8 cellular contexts compared by ENCODE assay signal in genomic region chr2:165952600-165953210, GRCh38. TPM values are rescaled to one million over a fixed set of nuclear protein-coding genes. Genes with fewer than 3 reads are reported as not detected.
A peak's percentile ranks its signal among the peaks of the same experiment; 100 is the strongest.
DNase-seq lines count a peak whose midpoint lies in the region; ATAC-seq and TF ChIP-seq lines count a peak whose summit lies in the region.

No MANE protein-coding gene starts in this region.

- no CpG with 5 or more reads among the region's 4 CpGs for WGBS in IMR-90 (ENCODE audit: extremely low coverage in 2 of 2, insufficient read length in 1 of 2), 2 experiments
- WGBS in mesodermal cell (ENCODE audit: insufficient coverage in 2 of 2), 2 experiments, result 60% methylated on average over 1 of the region's 4 CpGs; no CpG with 5 or more reads in 1 of the 2 experiments

- H3K36me3 ChIP-seq in IMR-90 (ENCODE audit: control insufficient read depth, insufficient read depth, low read length) (peaks cover 1% of the 10 kb centered on the region; the same call in 1 of the 2 replicates), brain microvascular endothelial cell (replicated peaks) (no peaks in the 10 kb centered on the region), mesodermal cell (ENCODE audit: control insufficient read depth, insufficient read depth, low read length) (peaks cover 9% of the 10 kb centered on the region)

- H2AK9ac ChIP-seq in IMR-90 (replicated peaks; ENCODE audit: low read depth, low read length, poor library complexity), result no peak overlapping the region

- no peak overlapping the region for H2AFZ ChIP-seq in IMR-90 (replicated peaks; ENCODE audit: low read length, poor library complexity)

- H2BK120ac ChIP-seq in IMR-90 (ENCODE audit: low read depth, low read length), result no peak overlapping the region

- H2BK5ac ChIP-seq in IMR-90 (ENCODE audit: low read depth, low read length, poor library complexity, severe bottlenecking), result peak overlapping the region; percentile 14

- H3K4me3 ChIP-seq in IMR-90 (ENCODE audit: insufficient read depth, low read depth, low read length), result peak overlapping the region; percentile 64
- H3K4me3 ChIP-seq in brain microvascular endothelial cell (ENCODE audit: low read depth, low read length), result peak overlapping the region; percentile 76
- H3K4me3 ChIP-seq in mesodermal cell (ENCODE audit: extremely low read depth, insufficient read depth, low read length, poor library complexity, severe bottlenecking), result peak overlapping the region; percentile 67

- H3K9me3 ChIP-seq in IMR-90 (ENCODE audit: control insufficient read depth, insufficient read depth, low read length), result no peaks in the 10 kb centered on the region
- H3K9me3 ChIP-seq in mesodermal cell (ENCODE audit: control insufficient read depth, low read length), result no peaks in the 10 kb centered on the region

- H3K9ac ChIP-seq in IMR-90 (ENCODE audit: low read depth, low read length), result peak overlapping the region; percentile 84

- H3K9me3 Mint-ChIP-seq in Calu3 (ENCODE audit: low read depth, unreplicated experiment), result no peaks in the 10 kb centered on the region
- no peaks in the 10 kb centered on the region for H3K9me3 Mint-ChIP-seq in activated CD4-positive, alpha-beta T cell treated with anti-CD3 and anti-CD28 coated beads for 36 hours (ENCODE audit: low read depth)

- intact Hi-C loops in Calu3 (cut with micrococcal nuclease; ENCODE audit: unreplicated experiment) (no loop called here), IMR-90 (cut with micrococcal nuclease) (loop anchor here (5.0 kb wide), 1 partner anchor 470 kb away; no protein-coding TSS in a partner anchor)
- intact Hi-C loops in activated CD4-positive, alpha-beta T cell treated with anti-CD3 and anti-CD28 coated beads for 36 hours (cut with DNase I, micrococcal nuclease), result loop anchor here (1.0 to 5.0 kb wide), 4 partner anchors 155 to 1340 kb away; partner anchors contain the start of genes B3GALT1 (in 1 of the 2) and GALNT3 (in 1 of the 2)

- TF ChIP-seq CTCF in Calu3 (IDR thresholded peaks at IDR 0.05; ENCODE audit: unreplicated experiment) (no peak), IMR-90 (conservative IDR thresholded peaks at IDR 0.05; ENCODE audit: low read depth, low read length) (no peak), brain microvascular endothelial cell (IDR thresholded peaks at IDR 0.05; ENCODE audit: low read depth, low read length, missing control alignments) (no peak)

- POLR2A ChIA-PET in IMR-90 (lab: Charles Lee; ENCODE audit: unreplicated experiment), result no interaction called here
- POLR2A ChIA-PET in activated CD4-positive, alpha-beta T cell treated with anti-CD3 and anti-CD28 coated beads for 36 hours (lab: Charles Lee), result interaction anchor here (0.5 to 0.6 kb wide), 2 partner anchors 602 to 1056 kb away, joined by 3 read pairs; no protein-coding TSS in a partner anchor

- peak overlapping the region; percentile 62; the same call in 1 of the 2 replicates for H3K56ac ChIP-seq in IMR-90 (ENCODE audit: extremely low read depth, insufficient read depth, low read length)

- H3K23ac ChIP-seq in IMR-90 (ENCODE audit: low read depth, low read length), result 0 out of 2 replicates have a peak overlapping the region, but pooled peaks have one; percentile 31

- no peak overlapping the region for H3K4me3 Mint-ChIP-seq in Calu3 (ENCODE audit: low read depth, unreplicated experiment)
- no peak overlapping the region for H3K4me3 Mint-ChIP-seq in activated CD4-positive, alpha-beta T cell treated with anti-CD3 and anti-CD28 coated beads for 36 hours

- CTCF ChIA-PET in Calu3 (lab: Charles Lee), result interaction anchor here (0.5 to 1.9 kb wide), 6 partner anchors 11 to 792 kb away, joined by 3 to 9 read pairs (median 3); partner anchors contain the start of gene SCN1A
- CTCF ChIA-PET in IMR-90 (lab: Yijun Ruan, JAX), result interaction anchor here (0.6 kb wide), 1 partner anchor 614 kb away, joined by 3 read pairs; no protein-coding TSS in a partner anchor
- CTCF ChIA-PET in activated CD4-positive, alpha-beta T cell treated with anti-CD3 and anti-CD28 coated beads for 36 hours (lab: Charles Lee), result interaction anchor here (0.7 to 1.0 kb wide), 4 partner anchors 10 to 713 kb away, joined by 3 read pairs; partner anchors contain the start of gene SCN2A

- H3K4ac ChIP-seq in IMR-90 (ENCODE audit: low read depth, low read length), result no peak overlapping the region

- H3K4me1 ChIP-seq in IMR-90 (ENCODE audit: control insufficient read depth, insufficient read depth, low read length), result no peaks in the 10 kb centered on the region
- no peaks in the 10 kb centered on the region for H3K4me1 ChIP-seq in mesodermal cell (ENCODE audit: control insufficient read depth, insufficient read depth, low read length, poor library complexity, severe bottlenecking)

- no peak overlapping the region for H3K27ac Mint-ChIP-seq in Calu3 (ENCODE audit: unreplicated experiment)
- no peak overlapping the region for H3K27ac Mint-ChIP-seq in activated CD4-positive, alpha-beta T cell treated with anti-CD3 and anti-CD28 coated beads for 36 hours

- H3K27me3 ChIP-seq in IMR-90 (ENCODE audit: control insufficient read depth, insufficient read depth, low read length) (no peaks in the 10 kb centered on the region), brain microvascular endothelial cell (replicated peaks) (no peaks in the 10 kb centered on the region)

- no peak overlapping the region for H3K14ac ChIP-seq in IMR-90 (replicated peaks; ENCODE audit: low read depth, low read length)

- H3K4me2 ChIP-seq in IMR-90 (ENCODE audit: low read depth, low read length), result peak overlapping the region; percentile 87

- no peak overlapping the region for H4K91ac ChIP-seq in IMR-90 (ENCODE audit: insufficient read depth, low read depth, low read length)

- no peaks in the 10 kb centered on the region for H3K4me1 Mint-ChIP-seq in Calu3 (ENCODE audit: low read depth, unreplicated experiment)
- H3K4me1 Mint-ChIP-seq in activated CD4-positive, alpha-beta T cell treated with anti-CD3 and anti-CD28 coated beads for 36 hours, result peaks cover 12% of the 10 kb centered on the region

- no peak for TF ChIP-seq POLR2A in IMR-90 (IDR thresholded peaks at IDR 0.05; ENCODE audit: low read depth, low read length)

- H3K18ac ChIP-seq in IMR-90 (ENCODE audit: low read depth, low read length), result no peak overlapping the region

- ATAC-seq in IMR-90 (ENCODE audit: low read depth), result no peak
- ATAC-seq in HG03175 (IDR thresholded peaks at IDR 0.05; ENCODE audit: unreplicated experiment), result no peak
- no peak for ATAC-seq in activated CD4-positive, alpha-beta T cell treated with anti-CD3 and anti-CD28 coated beads for 36 hours

- H4K20me1 ChIP-seq in IMR-90 (ENCODE audit: insufficient read depth, low read length), result peaks cover 3% of the 10 kb centered on the region

- no peak overlapping the region for H4K8ac ChIP-seq in IMR-90 (ENCODE audit: low read depth in 2 of 2, low read length in 2 of 2)

- no peak for TF ChIP-seq RAD21 in IMR-90 (IDR thresholded peaks at IDR 0.05; ENCODE audit: low read length)

- H3K9me1 ChIP-seq in IMR-90 (ENCODE audit: insufficient read depth, low read length), result peaks cover 5% of the 10 kb centered on the region

- dilution Hi-C loops in IMR-90 (cut with HindIII; ENCODE audit: low sequenced_read_pairs, unreplicated experiment), result no loop called here

- no peak overlapping the region for H2BK15ac ChIP-seq in IMR-90 (ENCODE audit: low read depth, low read length)

- in situ Hi-C loops in IMR-90 (cut with MboI; ENCODE audit: low sequenced_read_pairs), result loop anchor here (25.0 kb wide), 1 partner anchor 460 kb away; no protein-coding TSS in a partner anchor
- in situ Hi-C loops in brain microvascular endothelial cell (cut with HindIII; ENCODE audit: low pct_ligation_motif_present, low sequenced_read_pairs), result no loop called here

- peaks cover 18 to 28% of the 10 kb centered on the region in 2 experiments for H3K79me1 ChIP-seq in IMR-90 (ENCODE audit: low read depth in 1 of 2, low read length in 2 of 2)

- H3K27ac ChIP-seq in IMR-90 (ENCODE audit: insufficient read depth, low read length) (peak overlapping the region; percentile 45; the same call in 1 of the 2 replicates), brain microvascular endothelial cell (peak overlapping the region; percentile 64), mesodermal cell (ENCODE audit: low read depth, low read length, severe bottlenecking) (peak overlapping the region; percentile 91)

- H3K27me3 Mint-ChIP-seq in Calu3 (ENCODE audit: unreplicated experiment), result no peaks in the 10 kb centered on the region
- no peaks in the 10 kb centered on the region for H3K27me3 Mint-ChIP-seq in activated CD4-positive, alpha-beta T cell treated with anti-CD3 and anti-CD28 coated beads for 36 hours

- no peak overlapping the region for H2BK20ac ChIP-seq in IMR-90 (ENCODE audit: low read depth, low read length)

- H2AK5ac ChIP-seq in IMR-90 (ENCODE audit: low read depth, low read length), result no peak overlapping the region

- BruUV-seq in Calu3 (replicated peaks; lab: Mats Ljungman, UMichigan), result TSS peak; percentile 65
- no TSS peak for BruUV-seq in IMR-90 (replicated peaks; lab: Mats Ljungman, UMichigan)

- H4K5ac ChIP-seq in IMR-90 (ENCODE audit: low read depth, low read length), result no peak overlapping the region

- DNase-seq in Calu3, result no peak
- peak; percentile 3 for DNase-seq in IMR-90
- DNase-seq in brain microvascular endothelial cell, result no peak
- DNase-seq in activated CD4-positive, alpha-beta T cell treated with anti-CD3 and anti-CD28 coated beads for 36 hours, result no peak
- no peak for DNase-seq in nucleus accumbens (lab: John Stamatoyannopoulos, UW)
- no peak for DNase-seq in iPS-NIHi11 (ENCODE audit: low spot score)

- no peaks in the 10 kb centered on the region for H3K36me3 Mint-ChIP-seq in Calu3 (ENCODE audit: insufficient read depth, unreplicated experiment)
- peaks cover 10% of the 10 kb centered on the region for H3K36me3 Mint-ChIP-seq in activated CD4-positive, alpha-beta T cell treated with anti-CD3 and anti-CD28 coated beads for 36 hours (ENCODE audit: low read depth)

TF ChIP-seq in IMR-90, 13 proteins besides CTCF, POLR2A, EP300 and RAD21 (continues in another document):
- TF ChIP-seq CHD1 (IDR thresholded peaks at IDR 0.05; ENCODE audit: low read depth, low read length), result no peak
- no peak for TF ChIP-seq RFX5 (IDR thresholded peaks at IDR 0.05; ENCODE audit: low read depth, low read length)
- no peak for TF ChIP-seq SMC3 (IDR thresholded peaks at IDR 0.05; ENCODE audit: low read depth, low read length)
- TF ChIP-seq MAFK (IDR thresholded peaks at IDR 0.05; ENCODE audit: low read depth, low read length), result no peak
- TF ChIP-seq MAZ (IDR thresholded peaks at IDR 0.05; ENCODE audit: borderline replicate concordance, low read depth, low read length), result no peak
- TF ChIP-seq NFE2L2 (IDR thresholded peaks at IDR 0.05; ENCODE audit: low read depth, low read length), result no peak

RNA-seq across cellular contexts. Expression of gene TTC21B, which starts 0.9 kb away (rescaled TPM):
- total RNA-seq in Calu3 (2022) (12.0 and 14.7 TPM in 2 replicates), IMR-90 (2012; rRNA removed) (17.2 and 23.1 TPM in 2 replicates)
- polyA plus RNA-seq in IMR-90 (2012; rRNA removed), result 6.7 and 8.0 TPM in 2 replicates
- 1.2 and 1.4 TPM in 2 replicates for polyA plus RNA-seq in IMR-90 (2012; cell fraction: cytosol; rRNA removed)
- 3.6 and 21.4 TPM in 2 replicates for polyA plus RNA-seq in IMR-90 (2012; cell fraction: nucleus; rRNA removed; ENCODE audit: low replicate concordance)
- 14.6 TPM for polyA plus RNA-seq in mesodermal cell (2013, experiment 1 of 2)
- 11.4 TPM for polyA plus RNA-seq in mesodermal cell (2013, experiment 2 of 2)
- 10 to 100 TPM; 24.5 to 28.5 TPM for total RNA-seq in activated CD4-positive, alpha-beta T cell treated with anti-CD3 and anti-CD28 coated beads for 36 hours
